Comparison of ENCODE assay signal across 8 cellular contexts in the genomic region with DNA sequence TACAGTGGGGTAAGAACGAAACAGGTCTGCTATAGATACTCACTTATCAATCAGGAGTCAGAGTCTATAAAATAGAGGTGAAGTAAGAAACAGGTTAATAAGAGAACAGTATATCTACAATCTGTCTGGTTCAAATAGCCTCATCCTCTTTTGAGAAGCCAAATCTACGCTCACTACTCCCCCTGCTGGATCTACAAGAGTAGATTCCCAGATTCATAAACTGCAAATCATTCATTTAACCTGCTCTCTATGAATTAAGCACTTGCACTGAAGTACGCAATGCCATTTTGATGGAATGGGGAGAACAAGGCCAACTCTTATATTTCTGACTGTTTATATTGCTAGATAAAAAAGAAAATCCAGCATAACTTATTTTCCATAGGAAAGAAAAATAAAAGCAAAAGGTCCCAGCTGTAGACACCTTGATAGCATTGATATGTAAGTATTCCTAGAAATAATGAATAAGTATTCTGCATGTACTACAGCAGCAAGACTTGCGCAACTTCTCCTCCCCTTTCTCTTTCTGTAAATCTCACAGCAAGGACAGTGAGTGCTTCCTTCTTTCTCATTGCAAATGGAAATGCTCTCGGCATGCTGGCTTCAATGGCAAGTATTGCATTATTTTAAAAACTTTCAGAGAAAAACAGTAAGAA.
DNase-seq lines count a peak whose midpoint lies in the region; ATAC-seq, FAIRE-seq and TF ChIP-seq lines count a peak whose summit lies in the region.

No MANE protein-coding gene starts in this region.

- H3K27me3 ChIP-seq in K562 (ENCODE audit: control insufficient read depth in 2 of 2, insufficient read depth in 2 of 2, low read length in 2 of 2) = no peaks in the 10 kb centered on the region

- CTCF ChIA-PET in K562 (lab: Yijun Ruan, JAX; ENCODE audit: low intra/inter-chr PET ratio) = interaction anchor here (1.8 kb wide), 1 partner anchor 190 kb away, joined by 7 read pairs; no protein-coding TSS in a partner anchor

- no peaks in the 10 kb centered on the region for H3K9me3 ChIP-seq in K562 (replicated peaks; ENCODE audit: control insufficient read depth, insufficient read depth, low read depth, low read length)

- WGBS in K562 (ENCODE audit: insufficient coverage, low coverage, missing lambda C conversion rate) = 2% methylated on average over 5 of the region's 5 CpGs

- H2AFZ ChIP-seq in K562 (ENCODE audit: low read depth, low read length) = no peak overlapping the region

- peak; percentile 28 to 75 for TF ChIP-seq RAD21 in K562 (CRISPR knock-in tag; conservative IDR thresholded peaks at IDR 0.05 in 1 of 2, IDR thresholded peaks at IDR 0.05 in 1 of 2)

- peak; percentile 58 to 69 (median 63) for TF ChIP-seq CTCF in K562 (IDR thresholded peaks at IDR 0.05 in 2 of 3, conservative IDR thresholded peaks at IDR 0.05 in 1 of 3; ENCODE audit: insufficient read depth in 2 of 3, low read depth in 1 of 3, low read length in 3 of 3)

- peak; percentile 74 for FAIRE-seq in K562 (lab: Jason Lieb, UNC)

- H3K9ac ChIP-seq in K562 (ENCODE audit: insufficient read depth in 1 of 2, low read depth in 2 of 2, low read length in 2 of 2) = no peak overlapping the region

- POLR2A ChIA-PET in K562 (lab: Yijun Ruan, JAX) = no interaction called here

- no peaks in the 10 kb centered on the region for H3K79me2 ChIP-seq in K562 (ENCODE audit: control insufficient read depth, insufficient read depth, low read length)

- intact Hi-C loops in K562 (cut with micrococcal nuclease) = loop anchor here (1.0 to 5.0 kb wide), 4 partner anchors 87 to 702 kb away; no protein-coding TSS in a partner anchor

- BruUV-seq in K562 (replicated peaks; lab: Mats Ljungman, UMichigan) = no TSS peak

- in situ Hi-C loops in K562 (cut with MboI) = no loop called here

- H3K4me2 ChIP-seq in K562 (ENCODE audit: insufficient read depth, low read length) = no peak overlapping the region

- H3K36me3 ChIP-seq in K562 (ENCODE audit: control insufficient read depth, insufficient read depth, low read length) = no peaks in the 10 kb centered on the region

- peak; percentile 56 for DNase-seq in EH (ENCODE audit: low read depth)
- DNase-seq in NCI-H345 treated with DMSO at 0.1 percent for 48 hours (lab: John Stamatoyannopoulos, UW; ENCODE audit: unreplicated experiment) = peak; percentile 30
- DNase-seq in K562 (ENCODE audit: extremely low read depth in 1 of 4, low spot score in 3 of 4) = peak; percentile 19 to 64 (median 42)
- no peak for DNase-seq in left lobe of liver (ENCODE audit: low spot score)
- no peak for DNase-seq in C1 segment of cervical spinal cord (lab: John Stamatoyannopoulos, UW)
- DNase-seq in central memory CD4-positive, alpha-beta T cell = no peak

- no peaks in the 10 kb centered on the region for H4K20me1 ChIP-seq in K562 (replicated peaks; ENCODE audit: control insufficient read depth, insufficient read depth, low read length)

- H3K4me3 ChIP-seq in K562 = no peak overlapping the region

- TF ChIP-seq POLR2A in K562 (conservative IDR thresholded peaks at IDR 0.05) = no peak

- peak; percentile 87 for ATAC-seq in GM19351 (IDR thresholded peaks at IDR 0.05; ENCODE audit: unreplicated experiment)
- ATAC-seq in HG03342 (IDR thresholded peaks at IDR 0.05; ENCODE audit: unreplicated experiment) = peak; percentile 83
- peak; percentile 89 for ATAC-seq in K562
- peak; percentile 98 for ATAC-seq in left lobe of liver

- no peaks in the 10 kb centered on the region for H3K4me1 ChIP-seq in K562 (replicated peaks in 1 of 2; ENCODE audit: control insufficient read depth in 2 of 2, insufficient read depth in 2 of 2, low read length in 2 of 2)

- H3K27ac ChIP-seq in K562 (ENCODE audit: extremely low read depth, low read depth, low read length) = no peak overlapping the region

- no peak for TF ChIP-seq EP300 in K562 (IDR thresholded peaks at IDR 0.05; ENCODE audit: low read length)

- H3K9me1 ChIP-seq in K562 (ENCODE audit: control insufficient read depth, insufficient read depth, low read length) = no peaks in the 10 kb centered on the region

TF ChIP-seq in K562, 482 proteins besides CTCF, POLR2A, EP300 and RAD21 (continues in another document):
- TF ChIP-seq GTF2F1 (IDR thresholded peaks at IDR 0.05; ENCODE audit: low read depth, low read length) (no peak), TAF1 (IDR thresholded peaks at IDR 0.05; ENCODE audit: control insufficient read depth, extremely low read depth, insufficient read depth, low read length, severe bottlenecking) (no peak), CEBPB (tag; IDR thresholded peaks at IDR 0.05) (peak; percentile 71), NFE2 (IDR thresholded peaks at IDR 0.05; ENCODE audit: low read depth) (peak; percentile 45; the same call in 1 of the 2 replicates), MEIS2 (IDR thresholded peaks at IDR 0.05; ENCODE audit: partially characterized antibody) (no peak), STAT5B (CRISPR knock-in tag; IDR thresholded peaks at IDR 0.05) (no peak), RB1 (IDR thresholded peaks at IDR 0.05; ENCODE audit: low read depth) (0 out of 2 replicates have a peak, but pooled peaks have one; percentile 24), PHTF2 (CRISPR knock-in tag; IDR thresholded peaks at IDR 0.05) (no peak), ZNF24 (IDR thresholded peaks at IDR 0.05) (0 out of 2 replicates have a peak, but pooled peaks have one; percentile 29), SMC3 (conservative IDR thresholded peaks at IDR 0.05; ENCODE audit: insufficient read depth, low read depth, low read length) (peak; percentile 24; the same call in 1 of the 2 replicates), ETS2 (tag; IDR thresholded peaks at IDR 0.05; ENCODE audit: borderline replicate concordance, poor library complexity, severe bottlenecking) (no peak), KDM4B (IDR thresholded peaks at IDR 0.05; ENCODE audit: borderline replicate concordance in 2 of 2, low read depth in 1 of 2) (no peak), EZH2 (IDR thresholded peaks at IDR 0.05; ENCODE audit: borderline replicate concordance, low read depth, low read length) (no peak)
- TF ChIP-seq, protein P1, sequence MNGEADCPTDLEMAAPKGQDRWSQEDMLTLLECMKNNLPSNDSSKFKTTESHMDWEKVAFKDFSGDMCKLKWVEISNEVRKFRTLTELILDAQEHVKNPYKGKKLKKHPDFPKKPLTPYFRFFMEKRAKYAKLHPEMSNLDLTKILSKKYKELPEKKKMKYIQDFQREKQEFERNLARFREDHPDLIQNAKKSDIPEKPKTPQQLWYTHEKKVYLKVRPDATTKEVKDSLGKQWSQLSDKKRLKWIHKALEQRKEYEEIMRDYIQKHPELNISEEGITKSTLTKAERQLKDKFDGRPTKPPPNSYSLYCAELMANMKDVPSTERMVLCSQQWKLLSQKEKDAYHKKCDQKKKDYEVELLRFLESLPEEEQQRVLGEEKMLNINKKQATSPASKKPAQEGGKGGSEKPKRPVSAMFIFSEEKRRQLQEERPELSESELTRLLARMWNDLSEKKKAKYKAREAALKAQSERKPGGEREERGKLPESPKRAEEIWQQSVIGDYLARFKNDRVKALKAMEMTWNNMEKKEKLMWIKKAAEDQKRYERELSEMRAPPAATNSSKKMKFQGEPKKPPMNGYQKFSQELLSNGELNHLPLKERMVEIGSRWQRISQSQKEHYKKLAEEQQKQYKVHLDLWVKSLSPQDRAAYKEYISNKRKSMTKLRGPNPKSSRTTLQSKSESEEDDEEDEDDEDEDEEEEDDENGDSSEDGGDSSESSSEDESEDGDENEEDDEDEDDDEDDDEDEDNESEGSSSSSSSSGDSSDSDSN (IDR thresholded peaks at IDR 0.05; ENCODE audit: borderline replicate concordance in 1 of 2, low read depth in 2 of 2, low read length in 2 of 2) = no peak
- TF ChIP-seq, protein P2, sequence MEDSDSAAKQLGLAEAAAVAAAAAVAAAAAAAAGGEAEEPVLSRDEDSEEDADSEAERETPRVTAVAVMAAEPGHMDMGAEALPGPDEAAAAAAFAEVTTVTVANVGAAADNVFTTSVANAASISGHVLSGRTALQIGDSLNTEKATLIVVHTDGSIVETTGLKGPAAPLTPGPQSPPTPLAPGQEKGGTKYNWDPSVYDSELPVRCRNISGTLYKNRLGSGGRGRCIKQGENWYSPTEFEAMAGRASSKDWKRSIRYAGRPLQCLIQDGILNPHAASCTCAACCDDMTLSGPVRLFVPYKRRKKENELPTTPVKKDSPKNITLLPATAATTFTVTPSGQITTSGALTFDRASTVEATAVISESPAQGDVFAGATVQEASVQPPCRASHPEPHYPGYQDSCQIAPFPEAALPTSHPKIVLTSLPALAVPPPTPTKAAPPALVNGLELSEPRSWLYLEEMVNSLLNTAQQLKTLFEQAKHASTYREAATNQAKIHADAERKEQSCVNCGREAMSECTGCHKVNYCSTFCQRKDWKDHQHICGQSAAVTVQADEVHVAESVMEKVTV (CRISPR knock-in tag; IDR thresholded peaks at IDR 0.05) = 0 out of 2 replicates have a peak, but pooled peaks have one; percentile 18
- TF ChIP-seq, protein P3, sequence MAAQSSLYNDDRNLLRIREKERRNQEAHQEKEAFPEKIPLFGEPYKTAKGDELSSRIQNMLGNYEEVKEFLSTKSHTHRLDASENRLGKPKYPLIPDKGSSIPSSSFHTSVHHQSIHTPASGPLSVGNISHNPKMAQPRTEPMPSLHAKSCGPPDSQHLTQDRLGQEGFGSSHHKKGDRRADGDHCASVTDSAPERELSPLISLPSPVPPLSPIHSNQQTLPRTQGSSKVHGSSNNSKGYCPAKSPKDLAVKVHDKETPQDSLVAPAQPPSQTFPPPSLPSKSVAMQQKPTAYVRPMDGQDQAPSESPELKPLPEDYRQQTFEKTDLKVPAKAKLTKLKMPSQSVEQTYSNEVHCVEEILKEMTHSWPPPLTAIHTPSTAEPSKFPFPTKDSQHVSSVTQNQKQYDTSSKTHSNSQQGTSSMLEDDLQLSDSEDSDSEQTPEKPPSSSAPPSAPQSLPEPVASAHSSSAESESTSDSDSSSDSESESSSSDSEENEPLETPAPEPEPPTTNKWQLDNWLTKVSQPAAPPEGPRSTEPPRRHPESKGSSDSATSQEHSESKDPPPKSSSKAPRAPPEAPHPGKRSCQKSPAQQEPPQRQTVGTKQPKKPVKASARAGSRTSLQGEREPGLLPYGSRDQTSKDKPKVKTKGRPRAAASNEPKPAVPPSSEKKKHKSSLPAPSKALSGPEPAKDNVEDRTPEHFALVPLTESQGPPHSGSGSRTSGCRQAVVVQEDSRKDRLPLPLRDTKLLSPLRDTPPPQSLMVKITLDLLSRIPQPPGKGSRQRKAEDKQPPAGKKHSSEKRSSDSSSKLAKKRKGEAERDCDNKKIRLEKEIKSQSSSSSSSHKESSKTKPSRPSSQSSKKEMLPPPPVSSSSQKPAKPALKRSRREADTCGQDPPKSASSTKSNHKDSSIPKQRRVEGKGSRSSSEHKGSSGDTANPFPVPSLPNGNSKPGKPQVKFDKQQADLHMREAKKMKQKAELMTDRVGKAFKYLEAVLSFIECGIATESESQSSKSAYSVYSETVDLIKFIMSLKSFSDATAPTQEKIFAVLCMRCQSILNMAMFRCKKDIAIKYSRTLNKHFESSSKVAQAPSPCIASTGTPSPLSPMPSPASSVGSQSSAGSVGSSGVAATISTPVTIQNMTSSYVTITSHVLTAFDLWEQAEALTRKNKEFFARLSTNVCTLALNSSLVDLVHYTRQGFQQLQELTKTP (IDR thresholded peaks at IDR 0.05; ENCODE audit: low read depth in 1 of 2, partially characterized antibody in 2 of 2) = no peak

Comparison
In these comparisons a context has a peak if more than half of its experiments do, and no peak if none do; other contexts are left out.
1. DNase-seq: peak in EH (single experiment), NCI-H345 treated with DMSO at 0.1 percent for 48 hours (single experiment) and K562 (4 of 4); none in left lobe of liver (single experiment), C1 segment of cervical spinal cord (0 of 14) and central memory CD4-positive, alpha-beta T cell (single experiment).
2. Peak in every context shown above with its lines, with median percentiles within 50 percentile points of each other: ATAC-seq.